ENCODE assay signal across 23 cellular contexts in the genomic region with DNA sequence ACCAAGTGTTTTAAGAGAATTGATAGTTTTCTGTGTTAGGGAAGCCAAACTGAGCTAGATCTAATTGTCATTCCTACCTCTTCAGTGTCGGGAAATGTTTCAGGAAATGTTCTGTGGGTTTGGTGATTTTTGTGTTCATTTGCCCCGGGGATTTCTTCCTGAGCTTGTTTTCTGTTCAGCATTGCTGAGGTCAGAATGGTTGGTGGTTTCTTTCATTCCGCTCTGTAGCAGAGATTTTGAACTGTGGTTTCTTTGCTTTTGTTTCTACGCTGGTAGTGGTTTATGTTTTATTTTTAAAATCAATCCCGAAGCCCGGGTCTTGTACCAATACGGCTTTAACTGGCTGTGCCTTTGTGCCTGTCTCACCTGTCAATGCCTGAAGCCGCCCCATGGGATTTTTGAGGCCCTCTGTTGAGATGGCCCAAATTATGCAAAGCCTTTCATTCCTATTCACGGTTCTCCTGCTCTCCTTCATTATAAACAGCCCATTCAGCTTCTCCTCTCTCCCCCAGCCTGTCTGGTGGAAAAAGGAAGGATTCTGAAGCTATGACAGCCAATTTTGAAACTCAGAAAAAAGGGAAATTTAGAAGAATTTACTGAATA.
A peak's percentile ranks its signal among the peaks of the same experiment; 100 is the strongest.
DNase-seq lines count a peak whose midpoint lies in the region; ATAC-seq, FAIRE-seq and TF ChIP-seq lines count a peak whose summit lies in the region.
"Had no signal": no experiment of that assay in that cellular context is flagged by ENCODE, and none has a peak within 500 bp of the region (broad histone marks: within the 10 kb centered on the region; RNA-seq: fewer than 3 reads in every experiment).

No MANE protein-coding gene starts in this region.

- no peak overlapping the region for H3K23ac ChIP-seq in H1 (ENCODE audit: insufficient read length)

- no peaks in the 10 kb centered on the region for H3K23me2 ChIP-seq in H1 (ENCODE audit: low read depth, low read length)

- H3K14ac ChIP-seq in H1 (ENCODE audit: insufficient read length): no peak overlapping the region

- no peak overlapping the region for H2BK120ac ChIP-seq in H1 (replicated peaks; ENCODE audit: low read depth, low read length)

- peaks cover 57 to 58% of the 10 kb centered on the region in 2 donors for H3K27me3 Mint-ChIP-seq in effector memory CD8-positive, alpha-beta T cell

- ATAC-seq in sciatic nerve: peak; percentile 24
- ATAC-seq in effector memory CD8-positive, alpha-beta T cell (replicated peaks): no peak
- ATAC-seq: stimulated activated naive CD8-positive, alpha-beta T cell treated with anti-CD3 and anti-CD28 coated beads, Interleukin-15, Interleukin-2, amounts not matched to agents 100 U/mL and 50 U/mL, for 24 hours had no signal

- no peaks in the 10 kb centered on the region for H3K36me3 Mint-ChIP-seq in effector memory CD8-positive, alpha-beta T cell (ENCODE audit: insufficient read depth)

- H4K20me1 ChIP-seq in H1 (replicated peaks in 1 of 2; ENCODE audit: control insufficient read depth in 1 of 2, insufficient read depth in 2 of 2, low read length in 2 of 2): no peaks in the 10 kb centered on the region

- H2BK20ac ChIP-seq in H1 (ENCODE audit: low read length): no peak overlapping the region

- no peaks in the 10 kb centered on the region for H3K36me3 ChIP-seq in H1 (ENCODE audit: control insufficient read depth in 2 of 4, insufficient read depth in 4 of 4, low read length in 3 of 4)
- H3K36me3 ChIP-seq: adrenal gland, colonic mucosa, esophagus squamous epithelium, sigmoid colon, SJSA1, thyroid gland had no signal

- H3K9ac ChIP-seq in H1 (replicated peaks in 1 of 4; ENCODE audit: extremely low read depth in 1 of 4, low read depth in 3 of 4, low read length in 3 of 4): no peak overlapping the region

- no peaks in the 10 kb centered on the region for H3K9me3 ChIP-seq in H1 (ENCODE audit: insufficient read depth in 2 of 2, low read depth in 1 of 2, low read length in 1 of 2)
- H3K9me3 ChIP-seq: adrenal gland, colonic mucosa, esophagus squamous epithelium, sigmoid colon, SJSA1, thyroid gland had no signal

- no peak overlapping the region for H4K8ac ChIP-seq in H1 (ENCODE audit: extremely low read depth, insufficient read depth, low read length)

- peaks cover 0 to 8% of the 10 kb centered on the region in 2 donors for H3K9me3 Mint-ChIP-seq in effector memory CD8-positive, alpha-beta T cell
- H3K9me3 Mint-ChIP-seq: CD4-positive, alpha-beta T cell; nephron had no signal

- no peak overlapping the region for H3K4me3 ChIP-seq in Jurkat, Clone E6-1 (ENCODE audit: low read length)
- H3K4me3 ChIP-seq in H1 (ENCODE audit: extremely low read depth in 1 of 4, insufficient read depth in 2 of 4, low read depth in 3 of 4, low read length in 4 of 4): no peak overlapping the region
- H3K4me3 ChIP-seq: adrenal gland, colonic mucosa, esophagus squamous epithelium, sigmoid colon, SJSA1, thyroid gland had no signal

- no peak overlapping the region for H2AK5ac ChIP-seq in H1 (ENCODE audit: low read depth, low read length)

- H3K79me2 ChIP-seq in H1 (ENCODE audit: control insufficient read depth in 1 of 2, insufficient read depth in 2 of 2, low read length in 2 of 2): no peaks in the 10 kb centered on the region

- CTCF ChIA-PET in H1 (lab: Charles Lee; ENCODE audit: partially characterized antibody): interaction anchor here (0.9 to 1.7 kb wide), 3 partner anchors 10 to 79 kb away, joined by 3 to 6 read pairs (median 4); no protein-coding TSS in a partner anchor

- intact Hi-C loops in sciatic nerve (cut with DNase I): no loop called here

- 0 out of 2 replicates have a peak overlapping the region, but pooled peaks have one; percentile 35 for H2AFZ ChIP-seq in H1 (ENCODE audit: low read length)

- H3K27ac ChIP-seq in H1 (ENCODE audit: low read depth, low read length): no peak overlapping the region
- H3K27ac ChIP-seq: adrenal gland, colonic mucosa, esophagus squamous epithelium, sigmoid colon, SJSA1, thyroid gland had no signal

- no peak overlapping the region for H3K27ac Mint-ChIP-seq in effector memory CD8-positive, alpha-beta T cell
- H3K27ac Mint-ChIP-seq: CD4-positive, alpha-beta T cell; nephron had no signal

- no peaks in the 10 kb centered on the region for H3K79me1 ChIP-seq in H1 (ENCODE audit: low read depth, low read length)

- POLR2A ChIA-PET in H1 (lab: Charles Lee; ENCODE audit: partially characterized antibody): no interaction called here

- no peak for TF ChIP-seq RAD21 in H1 (IDR thresholded peaks at IDR 0.05 in 1 of 2, conservative IDR thresholded peaks at IDR 0.05 in 1 of 2; ENCODE audit: low read depth in 2 of 2, low read length in 2 of 2)

- no peak overlapping the region for H4K91ac ChIP-seq in H1 (replicated peaks; ENCODE audit: insufficient read length, low read length)

- TF ChIP-seq CTCF in H1 (IDR thresholded peaks at IDR 0.05; ENCODE audit: control extremely low read depth in 1 of 3, insufficient read depth in 1 of 3, low read depth in 1 of 3, low read length in 3 of 3): no peak

- no peak overlapping the region; the same call in 1 of the 2 replicates for H2BK5ac ChIP-seq in H1 (ENCODE audit: low read depth, low read length)

- peaks cover 0 to 18% (median 14%) of the 10 kb centered on the region in 4 experiments; a peak in 4 of 7 replicates for H3K4me1 ChIP-seq in H1 (replicated peaks in 1 of 4; ENCODE audit: control insufficient read depth in 3 of 4, insufficient read depth in 4 of 4, low read length in 3 of 4)
- H3K4me1 ChIP-seq: adrenal gland, colonic mucosa, sigmoid colon, SJSA1, thyroid gland had no signal

- no peak for TF ChIP-seq EP300 in H1 (IDR thresholded peaks at IDR 0.05; ENCODE audit: borderline replicate concordance in 1 of 2, low read depth in 2 of 2, low read length in 2 of 2)

- H3K18ac ChIP-seq in H1 (ENCODE audit: extremely low read depth, low read length): no peak overlapping the region

- no peaks in the 10 kb centered on the region for H3K4me1 Mint-ChIP-seq in effector memory CD8-positive, alpha-beta T cell (ENCODE audit: low read depth in 2 of 2)

- 70% methylated on average over 9 of the region's 9 CpGs; no CpG with 5 or more reads in 1 of the 2 experiments for WGBS in H1 (ENCODE audit: extremely low coverage in 1 of 2, insufficient coverage in 1 of 2, insufficient read length in 1 of 2, insufficient replicate concordance in 2 of 2, low coverage in 1 of 2, low lambda C conversion rate in 2 of 2, missing lambda C conversion rate in 1 of 2), 2 experiments

- no peak for FAIRE-seq in H1 (lab: Jason Lieb, UNC)
- FAIRE-seq: G401.6, GM18507 had no signal

- no peaks in the 10 kb centered on the region; a peak in 1 of 7 replicates for H3K27me3 ChIP-seq in H1 (replicated peaks in 1 of 4; ENCODE audit: control insufficient read depth in 3 of 4, extremely low read depth in 1 of 4, insufficient read depth in 3 of 4, low read length in 3 of 4)
- H3K27me3 ChIP-seq: colonic mucosa, esophagus squamous epithelium, sigmoid colon, SJSA1, thyroid gland had no signal

- H2BK15ac ChIP-seq in H1 (ENCODE audit: low read length): no peak overlapping the region

- H3K4ac ChIP-seq in H1 (replicated peaks; ENCODE audit: insufficient read length, low read depth, low read length): no peak overlapping the region

- TF ChIP-seq POLR2A in H1 (IDR thresholded peaks at IDR 0.05; ENCODE audit: control extremely low read depth in 1 of 2, low read depth in 2 of 2, low read length in 2 of 2): no peak

- peak; percentile 63 for DNase-seq in Jurkat, Clone E6-1 (ENCODE audit: low read depth, low spot score)
- DNase-seq in NCI-H526 (lab: John Stamatoyannopoulos, UW) (peak; percentile 44 to 64), H1 (ENCODE audit: low read depth in 1 of 2, low spot score in 2 of 2) (no peak), sciatic nerve (ENCODE audit: low spot score) (no peak), nucleus accumbens (lab: John Stamatoyannopoulos, UW) (no peak), NCI-H2171 treated with DMSO at 0.1 percent for 48 hours (lab: John Stamatoyannopoulos, UW) (no peak)
- DNase-seq in effector memory CD8-positive, alpha-beta T cell: no peak
- DNase-seq: adrenal gland; CD4-positive, alpha-beta T cell; colonic mucosa; esophagus squamous epithelium; islet precursor cell; NCI-H2171; NCI-H524 treated with DMSO at 0.1 percent for 48 hours; posterior cingulate gyrus; sigmoid colon; stimulated activated naive CD8-positive, alpha-beta T cell treated with anti-CD3 and anti-CD28 coated beads, Interleukin-15, Interleukin-2, amounts not matched to agents 100 U/mL and 50 U/mL, for 24 hours; T-helper 1 cell; thyroid gland had no signal

- H4K5ac ChIP-seq in H1 (ENCODE audit: insufficient read length, low read depth, low read length): no peak overlapping the region

- no peak overlapping the region for H3K56ac ChIP-seq in H1 (replicated peaks; ENCODE audit: insufficient read length, low read depth, low read length)

- no peak overlapping the region for H3K4me2 ChIP-seq in H1 (ENCODE audit: insufficient read depth in 1 of 2, low read depth in 2 of 2, low read length in 2 of 2)

- no peak overlapping the region for H3K4me3 Mint-ChIP-seq in effector memory CD8-positive, alpha-beta T cell
- H3K4me3 Mint-ChIP-seq: CD4-positive, alpha-beta T cell; nephron had no signal

- no peak overlapping the region for H2BK12ac ChIP-seq in H1 (ENCODE audit: low read depth, low read length)

TF ChIP-seq in H1, 55 proteins besides CTCF, POLR2A, EP300 and RAD21 (continues in another document):
- TF ChIP-seq TEAD4 (IDR thresholded peaks at IDR 0.05; ENCODE audit: low read depth, low read length): no peak

Comparison
In these comparisons a context has a peak if more than half of its experiments do, and no peak if none do; other contexts are left out.
1. DNase-seq: peak in Jurkat, Clone E6-1 (single experiment) and NCI-H526 (2 of 2); none in H1 (0 of 2), sciatic nerve (single experiment), effector memory CD8-positive, alpha-beta T cell (0 of 3), nucleus accumbens (0 of 56) and NCI-H2171 treated with DMSO at 0.1 percent for 48 hours (single experiment).